13 cellular contexts compared by ENCODE assay signal in genomic region chr10:53786236-53786635, GRCh38.
A peak's percentile ranks its signal among the peaks of the same experiment; 100 is the strongest.
DNase-seq lines count a peak whose midpoint lies in the region; ATAC-seq and TF ChIP-seq lines count a peak whose summit lies in the region.
"Had no signal": no experiment of that assay in that cellular context is flagged by ENCODE, and none has a peak within 500 bp of the region (broad histone marks: within the 10 kb centered on the region; RNA-seq: fewer than 3 reads in every experiment).

No MANE protein-coding gene starts in this region.

- no peaks in the 10 kb centered on the region for H3K9me3 Mint-ChIP-seq in glutamatergic neuron (ENCODE audit: unreplicated experiment)
- peaks cover 0 to 18% (median 10%) of the 10 kb centered on the region in 9 donors for H3K9me3 Mint-ChIP-seq in naive thymus-derived CD8-positive, alpha-beta T cell

- no peak overlapping the region for H3K4me3 Mint-ChIP-seq in glutamatergic neuron (ENCODE audit: unreplicated experiment)
- H3K4me3 Mint-ChIP-seq in naive thymus-derived CD8-positive, alpha-beta T cell, result no peak overlapping the region
- H3K4me3 Mint-ChIP-seq: activated CD4-positive, alpha-beta memory T cell treated with anti-CD3 and anti-CD28 coated beads, Interleukin-2, amount 10 ng/mL, durations not matched to agents 7 days and 5 days had no signal

- H3K36me3 Mint-ChIP-seq in glutamatergic neuron (ENCODE audit: unreplicated experiment), result no peaks in the 10 kb centered on the region
- H3K36me3 Mint-ChIP-seq in naive thymus-derived CD8-positive, alpha-beta T cell, result no peaks in the 10 kb centered on the region

- H3K9me3 ChIP-seq in effector memory CD4-positive, alpha-beta T cell (ENCODE audit: control insufficient read depth, low read length), result no peaks in the 10 kb centered on the region
- H3K9me3 ChIP-seq: BLaER1 treated with 17β-estradiol and CSF1 and Interleukin-3, amounts not matched to agents 10 nM and 100 nM had no signal

- H3K27me3 ChIP-seq in H7 (ENCODE audit: control insufficient read depth, insufficient read depth, low read length), result no peaks in the 10 kb centered on the region
- H3K27me3 ChIP-seq in effector memory CD4-positive, alpha-beta T cell (replicated peaks; ENCODE audit: control insufficient read depth, insufficient read depth, low read length, poor library complexity, severe bottlenecking), result no peaks in the 10 kb centered on the region
- H3K27me3 ChIP-seq: BLaER1 treated with 17β-estradiol and CSF1 and Interleukin-3, amounts not matched to agents 10 nM and 100 nM had no signal

- H3K27ac Mint-ChIP-seq in glutamatergic neuron (ENCODE audit: unreplicated experiment), result no peak overlapping the region
- H3K27ac Mint-ChIP-seq in naive thymus-derived CD8-positive, alpha-beta T cell, result no peak overlapping the region
- H3K27ac Mint-ChIP-seq: activated CD4-positive, alpha-beta memory T cell treated with anti-CD3 and anti-CD28 coated beads, Interleukin-2, amount 10 ng/mL, durations not matched to agents 7 days and 5 days had no signal

- H3K27me3 Mint-ChIP-seq in glutamatergic neuron (ENCODE audit: unreplicated experiment), result no peaks in the 10 kb centered on the region
- no peaks in the 10 kb centered on the region for H3K27me3 Mint-ChIP-seq in naive thymus-derived CD8-positive, alpha-beta T cell
- H3K27me3 Mint-ChIP-seq: activated CD4-positive, alpha-beta memory T cell treated with anti-CD3 and anti-CD28 coated beads, Interleukin-2, amount 10 ng/mL, durations not matched to agents 7 days and 5 days had no signal

- no peak overlapping the region for H3K27ac ChIP-seq in effector memory CD4-positive, alpha-beta T cell (ENCODE audit: insufficient read depth, low read length, poor library complexity, severe bottlenecking)
- H3K27ac ChIP-seq: BLaER1 treated with 17β-estradiol and CSF1 and Interleukin-3, amounts not matched to agents 10 nM and 100 nM had no signal

- TF ChIP-seq CTCF in glutamatergic neuron (IDR thresholded peaks at IDR 0.05; ENCODE audit: partially characterized antibody, unreplicated experiment), result peak; percentile 48
- TF ChIP-seq CTCF in GM20000 (IDR thresholded peaks at IDR 0.05; ENCODE audit: extremely low read depth, missing control alignments), result no peak

- H3K36me3 ChIP-seq in H7 (replicated peaks; ENCODE audit: control insufficient read depth, insufficient read depth, low read length), result no peaks in the 10 kb centered on the region
- H3K36me3 ChIP-seq in effector memory CD4-positive, alpha-beta T cell (ENCODE audit: control insufficient read depth, insufficient read depth, low read length), result no peaks in the 10 kb centered on the region
- H3K36me3 ChIP-seq: BLaER1 treated with 17β-estradiol and CSF1 and Interleukin-3, amounts not matched to agents 10 nM and 100 nM had no signal

- H3K4me1 Mint-ChIP-seq in glutamatergic neuron (ENCODE audit: low read depth, unreplicated experiment), result no peaks in the 10 kb centered on the region
- H3K4me1 Mint-ChIP-seq in naive thymus-derived CD8-positive, alpha-beta T cell, result no peaks in the 10 kb centered on the region
- H3K4me1 Mint-ChIP-seq: activated CD4-positive, alpha-beta memory T cell treated with anti-CD3 and anti-CD28 coated beads, Interleukin-2, amount 10 ng/mL, durations not matched to agents 7 days and 5 days had no signal

- peak; percentile 26 for DNase-seq in D341Med (ENCODE audit: low spot score)
- peak; percentile 43 for DNase-seq in H7
- peak; percentile 47 for DNase-seq in OCI-M1 (lab: John Stamatoyannopoulos, UW)
- DNase-seq in glutamatergic neuron, result no peak
- no peak for DNase-seq in GM20000 (ENCODE audit: low spot score)
- DNase-seq in effector memory CD4-positive, alpha-beta T cell, result no peak
- DNase-seq in naive thymus-derived CD8-positive, alpha-beta T cell, result no peak
- DNase-seq: activated CD4-positive, alpha-beta memory T cell treated with anti-CD3 and anti-CD28 coated beads, Interleukin-2, amount 10 ng/mL, durations not matched to agents 7 days and 5 days; activated naive CD4-positive, alpha-beta T cell treated with Interleukin-2 at 50 U/mL for 16 hours; NCI-H1694 had no signal

- ATAC-seq in HG02571 (IDR thresholded peaks at IDR 0.05; ENCODE audit: unreplicated experiment), result no peak
- no peak for ATAC-seq in naive thymus-derived CD8-positive, alpha-beta T cell
- ATAC-seq: esophagus mucosa had no signal

- POLR2A ChIA-PET in naive thymus-derived CD8-positive, alpha-beta T cell (lab: Charles Lee), result no interaction called here

- H3K4me1 ChIP-seq in effector memory CD4-positive, alpha-beta T cell (ENCODE audit: control insufficient read depth, insufficient read depth, low read length, poor library complexity, severe bottlenecking), result no peaks in the 10 kb centered on the region
- H3K4me1 ChIP-seq: BLaER1 treated with 17β-estradiol and CSF1 and Interleukin-3, amounts not matched to agents 10 nM and 100 nM had no signal

- no peak overlapping the region for H3K4me3 ChIP-seq in H7 (ENCODE audit: insufficient read depth, low read depth, low read length)
- H3K4me3 ChIP-seq in effector memory CD4-positive, alpha-beta T cell (ENCODE audit: insufficient read depth, low read depth, low read length, poor library complexity, severe bottlenecking), result no peak overlapping the region
- H3K4me3 ChIP-seq: BLaER1 treated with 17β-estradiol and CSF1 and Interleukin-3, amounts not matched to agents 10 nM and 100 nM had no signal

Comparison
In these comparisons a context has a peak if more than half of its experiments do, and no peak if none do; other contexts are left out.
1. DNase-seq: peak in D341Med (single experiment), H7 (single experiment) and OCI-M1 (single experiment); none in glutamatergic neuron (single experiment), GM20000 (single experiment), effector memory CD4-positive, alpha-beta T cell (0 of 3) and naive thymus-derived CD8-positive, alpha-beta T cell (0 of 10).